19 cellular contexts compared by ENCODE assay signal in genomic region chr7:132738254-132738653, GRCh38.
DNase-seq lines count a peak whose midpoint lies in the region; ATAC-seq and TF ChIP-seq lines count a peak whose summit lies in the region.
"Had no signal": no experiment of that assay in that cellular context is flagged by ENCODE, and none has a peak within 500 bp of the region (broad histone marks: within the 10 kb centered on the region; RNA-seq: fewer than 3 reads in every experiment).

No MANE protein-coding gene starts in this region.

- peaks cover 2% of the 10 kb centered on the region; the same call in 1 of the 2 replicates for H3K27me3 Mint-ChIP-seq in HFFc6 (ENCODE audit: insufficient read depth)

- H3K9me3 Mint-ChIP-seq in HFFc6 = peaks cover 10% of the 10 kb centered on the region

- DNase-seq in ACHN (peak; percentile 64), HFFc6 (peak; percentile 94), amniotic stem cell (lab: John Stamatoyannopoulos, UW) (peak; percentile 14), fibroblast of villous mesenchyme (ENCODE audit: low read depth) (peak; percentile 38), cortex of kidney (lab: John Stamatoyannopoulos, UW) (no peak), GM19238 (ENCODE audit: insufficient read length, low spot score) (no peak)
- DNase-seq: activated T-cell treated with anti-CD3 and anti-CD28 coated beads, Interleukin-2, amount 50 U/mL, for 1 hour; AML-193; amygdala; effector CD8-positive, alpha-beta T cell; hypothalamus; NCI-H1694 treated with DMSO at 0.1 percent for 48 hours; ovary; stimulated activated CD4-positive, alpha-beta T cell treated with anti-CD3 and anti-CD28 coated beads, Interleukin-1b, Interleukin-23, amount 100 ng/mL, for 48 hours had no signal

- in situ Hi-C loops in ACHN (cut with HindIII; ENCODE audit: low pct_ligation_motif_present, low pct_unique_long_range_greater_than_20kb, low sequenced_read_pairs) = no loop called here

- H3K36me3 Mint-ChIP-seq in HFFc6 (ENCODE audit: low read depth) = 0 out of 2 replicates have a peak, but pooled peaks cover 6% of the 10 kb centered on the region
- H3K36me3 Mint-ChIP-seq: memory B cell had no signal

- peak overlapping the region; percentile 3; the same call in 1 of the 2 replicates for H3K4me3 Mint-ChIP-seq in HFFc6
- H3K4me3 Mint-ChIP-seq: memory B cell had no signal

- ATAC-seq in GM19467 (IDR thresholded peaks at IDR 0.05; ENCODE audit: unreplicated experiment) = no peak
- ATAC-seq in HG03196 (IDR thresholded peaks at IDR 0.05; ENCODE audit: unreplicated experiment) = no peak
- ATAC-seq: activated CD4-positive, CD25-positive, alpha-beta regulatory T cell treated with anti-CD3 and anti-CD28 coated beads, Interleukin-2, amount 50 U/mL, for 24 hours had no signal

- TF ChIP-seq CTCF in HFFc6 (IDR thresholded peaks at IDR 0.05) (no peak), fibroblast of villous mesenchyme (IDR thresholded peaks at IDR 0.05; ENCODE audit: insufficient read depth, low read depth, low read length) (no peak)

- H3K4me1 Mint-ChIP-seq in HFFc6 (ENCODE audit: low read depth) = peaks cover 56% of the 10 kb centered on the region
- H3K4me1 Mint-ChIP-seq: memory B cell had no signal

- H3K27ac Mint-ChIP-seq in HFFc6 = peak overlapping the region; percentile 36
- H3K27ac Mint-ChIP-seq: memory B cell had no signal

- H3K4me3 ChIP-seq in fibroblast of villous mesenchyme (ENCODE audit: low read depth, low read length) = no peak overlapping the region
- H3K4me3 ChIP-seq: ovary, vagina had no signal

Comparison
In these comparisons a context has a peak if more than half of its experiments do, and no peak if none do; other contexts are left out.
1. DNase-seq: peak in ACHN (single experiment), HFFc6 (single experiment), amniotic stem cell (single experiment) and fibroblast of villous mesenchyme (single experiment); none in cortex of kidney (single experiment) and GM19238 (single experiment).